ENCODE assay signal across 1 cellular context in genomic region chr5:138542956-138543729, GRCh38.
A peak's percentile ranks its signal among the peaks of the same experiment; 100 is the strongest.
TF ChIP-seq lines count a peak whose summit lies in the region.

Gene ETF1 (minus strand): TSS chr5:138543236. CDS start chr5:138542918, 318 bp downstream.

TF ChIP-seq in K562, 482 proteins besides CTCF, POLR2A, EP300 and RAD21 (continued from another document and continues in another):
- TF ChIP-seq ZNF395 (CRISPR knock-in tag; IDR thresholded peaks at IDR 0.05) (peak; percentile 91), TOE1 (IDR thresholded peaks at IDR 0.05; ENCODE audit: borderline replicate concordance) (peak; percentile 89), TOE1 (CRISPR knock-in tag; IDR thresholded peaks at IDR 0.05; ENCODE audit: borderline replicate concordance, low read depth) (no peak), TEAD2 (tag; IDR thresholded peaks at IDR 0.05) (no peak), ETV1 (tag; conservative IDR thresholded peaks at IDR 0.05; ENCODE audit: low read depth) (peak; percentile 98), FOXK1 (CRISPR knock-in tag; IDR thresholded peaks at IDR 0.05; ENCODE audit: borderline replicate concordance) (no peak), L3MBTL2 (IDR thresholded peaks at IDR 0.05) (peak; percentile 63; the same call in 1 of the 2 replicates), ARHGAP35 (IDR thresholded peaks at IDR 0.05; ENCODE audit: partially characterized antibody) (peak; percentile 89), KAT7 (CRISPR knock-in tag; IDR thresholded peaks at IDR 0.05; ENCODE audit: borderline replicate concordance) (peak; percentile 94), FOXM1 (IDR thresholded peaks at IDR 0.05; ENCODE audit: low read depth) (peak; percentile 69; the same call in 1 of the 2 replicates), FOXM1 (CRISPR knock-in tag; IDR thresholded peaks at IDR 0.05; ENCODE audit: low read depth) (peak; percentile 62; the same call in 1 of the 2 replicates), BACH1 (tag; IDR thresholded peaks at IDR 0.05) (no peak), ELF2 (CRISPR knock-in tag; IDR thresholded peaks at IDR 0.05) (peak; percentile 71; the same call in 1 of the 2 replicates), CBX2 (IDR thresholded peaks at IDR 0.05; ENCODE audit: insufficient read depth, low read length, poor library complexity, severe bottlenecking) (no peak), ILK (tag; IDR thresholded peaks at IDR 0.05; ENCODE audit: borderline replicate concordance, low read depth) (no peak), KLF10 (CRISPR knock-in tag; IDR thresholded peaks at IDR 0.05) (no peak), EHMT2 (IDR thresholded peaks at IDR 0.05) (no peak), ETS1 (conservative IDR thresholded peaks at IDR 0.05; ENCODE audit: control insufficient read depth, low read depth, low read length) (no peak), RBM14 (IDR thresholded peaks at IDR 0.05; ENCODE audit: borderline replicate concordance, insufficient read depth, low read depth, low read length) (no peak), SNRNP70 (optimal IDR thresholded peaks at IDR 0.05; ENCODE audit: low read depth, low read length) (no peak), SIN3A (IDR thresholded peaks at IDR 0.05; ENCODE audit: borderline replicate concordance in 2 of 2, control insufficient read depth in 1 of 2, low read depth in 2 of 2, low read length in 2 of 2) (0 out of 4 replicates have a peak, but pooled peaks of 1 of the 2 experiments have one; percentile 58), HIVEP1 (CRISPR knock-in tag; IDR thresholded peaks at IDR 0.05) (no peak), TRIM25 (IDR thresholded peaks at IDR 0.05; ENCODE audit: borderline replicate concordance) (no peak), E2F8 (IDR thresholded peaks at IDR 0.05; ENCODE audit: low read depth, partially characterized antibody) (peak; percentile 80), NFIX (CRISPR knock-in tag; IDR thresholded peaks at IDR 0.05; ENCODE audit: low read depth) (no peak), MAFF (IDR thresholded peaks at IDR 0.05; ENCODE audit: low read length) (no peak), MEF2A (IDR thresholded peaks at IDR 0.05; ENCODE audit: control insufficient read depth, low read depth, low read length) (0 out of 2 replicates have a peak, but pooled peaks have one; percentile 15), HOXB6 (CRISPR knock-in tag; IDR thresholded peaks at IDR 0.05; ENCODE audit: borderline replicate concordance) (no peak), MIER1 (IDR thresholded peaks at IDR 0.05; ENCODE audit: low read depth) (no peak)
- TF ChIP-seq, protein P1, sequence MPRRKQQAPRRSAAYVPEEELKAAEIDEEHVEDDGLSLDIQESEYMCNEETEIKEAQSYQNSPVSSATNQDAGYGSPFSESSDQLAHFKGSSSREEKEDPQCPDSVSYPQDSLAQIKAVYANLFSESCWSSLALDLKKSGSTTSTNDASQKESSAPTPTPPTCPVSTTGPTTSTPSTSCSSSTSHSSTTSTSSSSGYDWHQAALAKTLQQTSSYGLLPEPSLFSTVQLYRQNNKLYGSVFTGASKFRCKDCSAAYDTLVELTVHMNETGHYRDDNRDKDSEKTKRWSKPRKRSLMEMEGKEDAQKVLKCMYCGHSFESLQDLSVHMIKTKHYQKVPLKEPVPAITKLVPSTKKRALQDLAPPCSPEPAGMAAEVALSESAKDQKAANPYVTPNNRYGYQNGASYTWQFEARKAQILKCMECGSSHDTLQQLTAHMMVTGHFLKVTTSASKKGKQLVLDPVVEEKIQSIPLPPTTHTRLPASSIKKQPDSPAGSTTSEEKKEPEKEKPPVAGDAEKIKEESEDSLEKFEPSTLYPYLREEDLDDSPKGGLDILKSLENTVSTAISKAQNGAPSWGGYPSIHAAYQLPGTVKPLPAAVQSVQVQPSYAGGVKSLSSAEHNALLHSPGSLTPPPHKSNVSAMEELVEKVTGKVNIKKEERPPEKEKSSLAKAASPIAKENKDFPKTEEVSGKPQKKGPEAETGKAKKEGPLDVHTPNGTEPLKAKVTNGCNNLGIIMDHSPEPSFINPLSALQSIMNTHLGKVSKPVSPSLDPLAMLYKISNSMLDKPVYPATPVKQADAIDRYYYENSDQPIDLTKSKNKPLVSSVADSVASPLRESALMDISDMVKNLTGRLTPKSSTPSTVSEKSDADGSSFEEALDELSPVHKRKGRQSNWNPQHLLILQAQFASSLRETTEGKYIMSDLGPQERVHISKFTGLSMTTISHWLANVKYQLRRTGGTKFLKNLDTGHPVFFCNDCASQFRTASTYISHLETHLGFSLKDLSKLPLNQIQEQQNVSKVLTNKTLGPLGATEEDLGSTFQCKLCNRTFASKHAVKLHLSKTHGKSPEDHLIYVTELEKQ (CRISPR knock-in tag; IDR thresholded peaks at IDR 0.05), result no peak
- TF ChIP-seq, protein P2, sequence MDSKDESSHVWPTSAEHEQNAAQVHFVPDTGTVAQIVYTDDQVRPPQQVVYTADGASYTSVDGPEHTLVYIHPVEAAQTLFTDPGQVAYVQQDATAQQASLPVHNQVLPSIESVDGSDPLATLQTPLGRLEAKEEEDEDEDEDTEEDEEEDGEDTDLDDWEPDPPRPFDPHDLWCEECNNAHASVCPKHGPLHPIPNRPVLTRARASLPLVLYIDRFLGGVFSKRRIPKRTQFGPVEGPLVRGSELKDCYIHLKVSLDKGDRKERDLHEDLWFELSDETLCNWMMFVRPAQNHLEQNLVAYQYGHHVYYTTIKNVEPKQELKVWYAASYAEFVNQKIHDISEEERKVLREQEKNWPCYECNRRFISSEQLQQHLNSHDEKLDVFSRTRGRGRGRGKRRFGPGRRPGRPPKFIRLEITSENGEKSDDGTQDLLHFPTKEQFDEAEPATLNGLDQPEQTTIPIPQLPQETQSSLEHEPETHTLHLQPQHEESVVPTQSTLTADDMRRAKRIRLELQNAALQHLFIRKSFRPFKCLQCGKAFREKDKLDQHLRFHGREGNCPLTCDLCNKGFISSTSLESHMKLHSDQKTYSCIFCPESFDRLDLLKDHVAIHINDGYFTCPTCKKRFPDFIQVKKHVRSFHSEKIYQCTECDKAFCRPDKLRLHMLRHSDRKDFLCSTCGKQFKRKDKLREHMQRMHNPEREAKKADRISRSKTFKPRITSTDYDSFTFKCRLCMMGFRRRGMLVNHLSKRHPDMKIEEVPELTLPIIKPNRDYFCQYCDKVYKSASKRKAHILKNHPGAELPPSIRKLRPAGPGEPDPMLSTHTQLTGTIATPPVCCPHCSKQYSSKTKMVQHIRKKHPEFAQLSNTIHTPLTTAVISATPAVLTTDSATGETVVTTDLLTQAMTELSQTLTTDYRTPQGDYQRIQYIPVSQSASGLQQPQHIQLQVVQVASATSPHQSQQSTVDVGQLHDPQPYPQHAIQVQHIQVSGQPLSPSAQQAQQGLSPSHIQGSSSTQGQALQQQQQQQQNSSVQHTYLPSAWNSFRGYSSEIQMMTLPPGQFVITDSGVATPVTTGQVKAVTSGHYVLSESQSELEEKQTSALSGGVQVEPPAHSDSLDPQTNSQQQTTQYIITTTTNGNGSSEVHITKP (IDR thresholded peaks at IDR 0.05; ENCODE audit: partially characterized antibody), result no peak
- TF ChIP-seq, protein P3, sequence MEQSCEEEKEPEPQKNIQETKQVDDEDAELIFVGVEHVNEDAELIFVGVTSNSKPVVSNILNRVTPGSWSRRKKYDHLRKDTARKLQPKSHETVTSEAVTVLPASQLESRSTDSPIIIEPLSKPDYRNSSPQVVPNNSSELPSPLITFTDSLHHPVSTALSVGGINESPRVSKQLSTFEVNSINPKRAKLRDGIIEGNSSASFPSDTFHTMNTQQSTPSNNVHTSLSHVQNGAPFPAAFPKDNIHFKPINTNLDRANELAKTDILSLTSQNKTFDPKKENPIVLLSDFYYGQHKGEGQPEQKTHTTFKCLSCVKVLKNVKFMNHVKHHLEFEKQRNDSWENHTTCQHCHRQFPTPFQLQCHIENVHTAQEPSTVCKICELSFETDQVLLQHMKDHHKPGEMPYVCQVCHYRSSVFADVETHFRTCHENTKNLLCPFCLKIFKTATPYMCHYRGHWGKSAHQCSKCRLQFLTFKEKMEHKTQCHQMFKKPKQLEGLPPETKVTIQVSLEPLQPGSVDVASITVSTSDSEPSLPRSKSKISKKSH (CRISPR knock-in tag; IDR thresholded peaks at IDR 0.05), result no peak
- TF ChIP-seq, protein P4, sequence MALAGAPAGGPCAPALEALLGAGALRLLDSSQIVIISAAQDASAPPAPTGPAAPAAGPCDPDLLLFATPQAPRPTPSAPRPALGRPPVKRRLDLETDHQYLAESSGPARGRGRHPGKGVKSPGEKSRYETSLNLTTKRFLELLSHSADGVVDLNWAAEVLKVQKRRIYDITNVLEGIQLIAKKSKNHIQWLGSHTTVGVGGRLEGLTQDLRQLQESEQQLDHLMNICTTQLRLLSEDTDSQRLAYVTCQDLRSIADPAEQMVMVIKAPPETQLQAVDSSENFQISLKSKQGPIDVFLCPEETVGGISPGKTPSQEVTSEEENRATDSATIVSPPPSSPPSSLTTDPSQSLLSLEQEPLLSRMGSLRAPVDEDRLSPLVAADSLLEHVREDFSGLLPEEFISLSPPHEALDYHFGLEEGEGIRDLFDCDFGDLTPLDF (CRISPR knock-in tag; IDR thresholded peaks at IDR 0.05), result no peak
- TF ChIP-seq, protein P5, sequence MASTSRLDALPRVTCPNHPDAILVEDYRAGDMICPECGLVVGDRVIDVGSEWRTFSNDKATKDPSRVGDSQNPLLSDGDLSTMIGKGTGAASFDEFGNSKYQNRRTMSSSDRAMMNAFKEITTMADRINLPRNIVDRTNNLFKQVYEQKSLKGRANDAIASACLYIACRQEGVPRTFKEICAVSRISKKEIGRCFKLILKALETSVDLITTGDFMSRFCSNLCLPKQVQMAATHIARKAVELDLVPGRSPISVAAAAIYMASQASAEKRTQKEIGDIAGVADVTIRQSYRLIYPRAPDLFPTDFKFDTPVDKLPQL (IDR thresholded peaks at IDR 0.05; ENCODE audit: extremely low read depth, insufficient read length), result no peak
- TF ChIP-seq, protein P6, sequence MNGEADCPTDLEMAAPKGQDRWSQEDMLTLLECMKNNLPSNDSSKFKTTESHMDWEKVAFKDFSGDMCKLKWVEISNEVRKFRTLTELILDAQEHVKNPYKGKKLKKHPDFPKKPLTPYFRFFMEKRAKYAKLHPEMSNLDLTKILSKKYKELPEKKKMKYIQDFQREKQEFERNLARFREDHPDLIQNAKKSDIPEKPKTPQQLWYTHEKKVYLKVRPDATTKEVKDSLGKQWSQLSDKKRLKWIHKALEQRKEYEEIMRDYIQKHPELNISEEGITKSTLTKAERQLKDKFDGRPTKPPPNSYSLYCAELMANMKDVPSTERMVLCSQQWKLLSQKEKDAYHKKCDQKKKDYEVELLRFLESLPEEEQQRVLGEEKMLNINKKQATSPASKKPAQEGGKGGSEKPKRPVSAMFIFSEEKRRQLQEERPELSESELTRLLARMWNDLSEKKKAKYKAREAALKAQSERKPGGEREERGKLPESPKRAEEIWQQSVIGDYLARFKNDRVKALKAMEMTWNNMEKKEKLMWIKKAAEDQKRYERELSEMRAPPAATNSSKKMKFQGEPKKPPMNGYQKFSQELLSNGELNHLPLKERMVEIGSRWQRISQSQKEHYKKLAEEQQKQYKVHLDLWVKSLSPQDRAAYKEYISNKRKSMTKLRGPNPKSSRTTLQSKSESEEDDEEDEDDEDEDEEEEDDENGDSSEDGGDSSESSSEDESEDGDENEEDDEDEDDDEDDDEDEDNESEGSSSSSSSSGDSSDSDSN (IDR thresholded peaks at IDR 0.05; ENCODE audit: borderline replicate concordance in 1 of 2, low read depth in 2 of 2, low read length in 2 of 2), result peak in 1 of 2 experiments; percentile 46; a peak in 1 of 4 replicates
